29 cellular contexts compared by ENCODE assay signal in genomic region chr22:17486313-17486712, GRCh38.
DNase-seq lines count a peak whose midpoint lies in the region; ATAC-seq, FAIRE-seq and TF ChIP-seq lines count a peak whose summit lies in the region.
"Had no signal": no experiment of that assay in that cellular context is flagged by ENCODE, and none has a peak within 500 bp of the region (broad histone marks: within the 10 kb centered on the region; RNA-seq: fewer than 3 reads in every experiment).

No MANE protein-coding gene starts in this region.

- H3K4me3 ChIP-seq in HepG2 (replicated peaks in 1 of 3; ENCODE audit: insufficient read depth in 1 of 3, low read depth in 2 of 3, low read length in 3 of 3) (no peak overlapping the region), right lobe of liver (no peak overlapping the region), adrenal gland (no peak overlapping the region), neural progenitor cell (no peak overlapping the region)
- H3K4me3 ChIP-seq: ascending aorta, BLaER1, HAP-1, Peyer's patch, prostate gland, SJCRH30, uterus had no signal

- H3K36me3 Mint-ChIP-seq in neural progenitor cell = peaks cover 31% of the 10 kb centered on the region
- H3K36me3 Mint-ChIP-seq in stimulated activated effector memory CD8-positive, alpha-beta T cell treated with anti-CD3 and anti-CD28 coated beads, Interleukin-12 subunit alpha, Interleukin-12 subunit beta, amount 100 ng/mL, for 72 hours = no peaks in the 10 kb centered on the region
- H3K36me3 Mint-ChIP-seq: activated naive CD4-positive, alpha-beta T cell treated with anti-CD3 and anti-CD28 coated beads, Interleukin-2, amount 50 U/mL, for 24 hours had no signal

- ATAC-seq in HepG2 (peak; percentile 52), right lobe of liver (no peak)
- no peak for ATAC-seq in stimulated activated effector memory CD8-positive, alpha-beta T cell treated with anti-CD3 and anti-CD28 coated beads, Interleukin-12 subunit alpha, Interleukin-12 subunit beta, amount 100 ng/mL, for 72 hours

- in situ Hi-C loops in HepG2 (cut with HindIII; ENCODE audit: extremely low pct_ligation_motif_present, low pct_unique_long_range_greater_than_20kb) = no loop called here

- intact Hi-C loops in HepG2 (cut with micrococcal nuclease; ENCODE audit: unreplicated experiment) = no loop called here
- intact Hi-C loops in right lobe of liver (cut with DNase I) = no loop called here
- intact Hi-C loops in adrenal gland (cut with DNase I) = no loop called here

- FAIRE-seq in HepG2 (lab: Jason Lieb, UNC) = no peak
- FAIRE-seq: small intestine had no signal

- H3K36me3 ChIP-seq in HepG2 (replicated peaks in 1 of 2; ENCODE audit: control insufficient read depth in 1 of 2, insufficient read depth in 2 of 2, low read length in 2 of 2) (no peaks in the 10 kb centered on the region), right lobe of liver (no peaks in the 10 kb centered on the region), adrenal gland (replicated peaks in 1 of 2) (no peaks in the 10 kb centered on the region), neural progenitor cell (no peaks in the 10 kb centered on the region)
- H3K36me3 ChIP-seq: ascending aorta, BLaER1, HAP-1, Peyer's patch, prostate gland, SJCRH30, uterus had no signal

- H3K27ac ChIP-seq in HepG2 (ENCODE audit: extremely low read length, insufficient read depth, low read length) = no peak overlapping the region
- no peak overlapping the region for H3K27ac ChIP-seq in right lobe of liver
- no peak overlapping the region for H3K27ac ChIP-seq in adrenal gland
- peak overlapping the region; percentile 5 for H3K27ac ChIP-seq in neural progenitor cell
- H3K27ac ChIP-seq: ascending aorta, BLaER1, Peyer's patch, prostate gland, SJCRH30, uterus, VCaP had no signal

- H3K27ac Mint-ChIP-seq in neural progenitor cell = no peak overlapping the region
- no peak overlapping the region for H3K27ac Mint-ChIP-seq in stimulated activated effector memory CD8-positive, alpha-beta T cell treated with anti-CD3 and anti-CD28 coated beads, Interleukin-12 subunit alpha, Interleukin-12 subunit beta, amount 100 ng/mL, for 72 hours
- H3K27ac Mint-ChIP-seq: activated naive CD4-positive, alpha-beta T cell treated with anti-CD3 and anti-CD28 coated beads, Interleukin-2, amount 50 U/mL, for 24 hours had no signal

- H3K4me1 Mint-ChIP-seq in neural progenitor cell = peaks cover 11% of the 10 kb centered on the region
- H3K4me1 Mint-ChIP-seq in stimulated activated effector memory CD8-positive, alpha-beta T cell treated with anti-CD3 and anti-CD28 coated beads, Interleukin-12 subunit alpha, Interleukin-12 subunit beta, amount 100 ng/mL, for 72 hours = no peaks in the 10 kb centered on the region
- H3K4me1 Mint-ChIP-seq: activated naive CD4-positive, alpha-beta T cell treated with anti-CD3 and anti-CD28 coated beads, Interleukin-2, amount 50 U/mL, for 24 hours had no signal

- CTCF ChIA-PET in HepG2 (lab: Yijun Ruan, JAX; ENCODE audit: low intra/inter-chr PET ratio, low total read pairs) = no interaction called here

- 11% methylated on average over 10 of the region's 10 CpGs for WGBS in HepG2 (ENCODE audit: low lambda C conversion rate)
- 77% methylated on average over 9 of the region's 10 CpGs for WGBS in right lobe of liver (ENCODE audit: insufficient coverage, low coverage, low lambda C conversion rate, missing lambda C conversion rate)
- 41 to 60% (median 45%) methylated on average over 8 to 10 of the region's 10 CpGs for WGBS in adrenal gland, 4 donors

- no peaks in the 10 kb centered on the region for H3K27me3 Mint-ChIP-seq in neural progenitor cell (ENCODE audit: insufficient read depth, low read depth)
- H3K27me3 Mint-ChIP-seq: activated naive CD4-positive, alpha-beta T cell treated with anti-CD3 and anti-CD28 coated beads, Interleukin-2, amount 50 U/mL, for 24 hours had no signal

- H3K9ac ChIP-seq in HepG2 (ENCODE audit: insufficient read depth, low read depth, low read length) (no peak overlapping the region), neural progenitor cell (no peak overlapping the region)
- H3K9ac ChIP-seq: BLaER1 had no signal

- H3K79me2 ChIP-seq in HepG2 (ENCODE audit: insufficient read depth, low read length) (no peaks in the 10 kb centered on the region), neural progenitor cell (ENCODE audit: low read depth) (peaks cover 98% of the 10 kb centered on the region)

- H3K9me3 Mint-ChIP-seq in neural progenitor cell = no peaks in the 10 kb centered on the region
- no peaks in the 10 kb centered on the region for H3K9me3 Mint-ChIP-seq in stimulated activated effector memory CD8-positive, alpha-beta T cell treated with anti-CD3 and anti-CD28 coated beads, Interleukin-12 subunit alpha, Interleukin-12 subunit beta, amount 100 ng/mL, for 72 hours
- H3K9me3 Mint-ChIP-seq: activated naive CD4-positive, alpha-beta T cell treated with anti-CD3 and anti-CD28 coated beads, Interleukin-2, amount 50 U/mL, for 24 hours had no signal

- POLR2A ChIA-PET in HepG2 (lab: Yijun Ruan, JAX) = no interaction called here

- peak; percentile 8 for DNase-seq in HepG2 (ENCODE audit: low spot score)
- no peak for DNase-seq in right lobe of liver
- DNase-seq in adrenal gland = peak in 6 of 7 donors; percentile 22 to 76 (median 38)
- DNase-seq in neural progenitor cell (ENCODE audit: low spot score) = no peak
- no peak for DNase-seq in activated naive CD4-positive, alpha-beta T cell (lab: John Stamatoyannopoulos, UW)
- DNase-seq in NCI-H2029 treated with DMSO at 0.1 percent for 48 hours (lab: John Stamatoyannopoulos, UW) = no peak
- DNase-seq in activated CD8-positive, alpha-beta memory T cell treated with anti-CD3 and anti-CD28 coated beads, Interleukin-2, amount 50 U/mL, for 4 hours = no peak
- no peak for DNase-seq in stimulated activated effector memory CD8-positive, alpha-beta T cell treated with anti-CD3 and anti-CD28 coated beads, Interleukin-12 subunit alpha, Interleukin-12 subunit beta, amount 100 ng/mL, for 72 hours (ENCODE audit: low spot score in 2 of 2)
- DNase-seq: activated CD4-positive, alpha-beta T cell treated with anti-CD3 and anti-CD28 coated beads, Interleukin-2, amount 50 U/mL, for 1 hour; central memory CD4-positive, alpha-beta T cell; COR-L47; DMS79 treated with DMSO at 0.1 percent for 48 hours; IMR-90; NCI-H1105 treated with DMSO at 0.1 percent for 48 hours; NCI-H2081; NCI-H510A; NK-92 treated with Interleukin-12 subunit alpha and Interleukin-12 subunit beta, amount 100 ng/mL, for 24 hours; Peyer's patch; SJCRH30; small intestine; stimulated activated CD4-positive, alpha-beta T cell treated with anti-CD3 and anti-CD28 coated beads, Interleukin-2, amount 100 ng/mL, for 24 hours; T-helper 2 cell; uterus had no signal

- TF ChIP-seq POLR2A in HepG2 (IDR thresholded peaks at IDR 0.05; ENCODE audit: insufficient read depth in 1 of 2, low read depth in 2 of 2, low read length in 2 of 2) = no peak
- TF ChIP-seq POLR2A in right lobe of liver (IDR thresholded peaks at IDR 0.05) = no peak
- no peak for TF ChIP-seq POLR2A in adrenal gland (IDR thresholded peaks at IDR 0.05)

- H3K4me1 ChIP-seq in HepG2 (ENCODE audit: insufficient read depth, low read length) (no peaks in the 10 kb centered on the region), right lobe of liver (peaks cover 0 to 11% (median 0%) of the 10 kb centered on the region in 4 donors), adrenal gland (replicated peaks in 1 of 2) (no peaks in the 10 kb centered on the region), neural progenitor cell (peaks cover 10% of the 10 kb centered on the region)
- H3K4me1 ChIP-seq: ascending aorta, Peyer's patch, prostate gland, SJCRH30, uterus had no signal

- BruUV-seq in HepG2 (replicated peaks; lab: Mats Ljungman, UMichigan) = no TSS peak

- no peak overlapping the region for H2AFZ ChIP-seq in HepG2 (ENCODE audit: low read length)
- H2AFZ ChIP-seq in neural progenitor cell (replicated peaks) = no peak overlapping the region

- no peak overlapping the region for H3K4me3 Mint-ChIP-seq in neural progenitor cell
- H3K4me3 Mint-ChIP-seq in stimulated activated effector memory CD8-positive, alpha-beta T cell treated with anti-CD3 and anti-CD28 coated beads, Interleukin-12 subunit alpha, Interleukin-12 subunit beta, amount 100 ng/mL, for 72 hours = no peak overlapping the region
- H3K4me3 Mint-ChIP-seq: activated naive CD4-positive, alpha-beta T cell treated with anti-CD3 and anti-CD28 coated beads, Interleukin-2, amount 50 U/mL, for 24 hours had no signal

- no peak for TF ChIP-seq EP300 in HepG2 (IDR thresholded peaks at IDR 0.05; ENCODE audit: low read depth in 2 of 2, low read length in 2 of 2)
- TF ChIP-seq EP300 in HepG2 (CRISPR knock-in tag; IDR thresholded peaks at IDR 0.05; ENCODE audit: borderline replicate concordance) = no peak

- TF ChIP-seq CTCF in HepG2 (CRISPR knock-in tag; IDR thresholded peaks at IDR 0.05) (no peak), right lobe of liver (IDR thresholded peaks at IDR 0.05) (no peak), adrenal gland (IDR thresholded peaks at IDR 0.05) (no peak), neural progenitor cell (IDR thresholded peaks at IDR 0.05) (no peak)

- TF ChIP-seq RAD21 in HepG2 (CRISPR knock-in tag; IDR thresholded peaks at IDR 0.05) = no peak

- H3K9me3 ChIP-seq in HepG2 (ENCODE audit: low read length) (no peaks in the 10 kb centered on the region), right lobe of liver (no peaks in the 10 kb centered on the region), adrenal gland (replicated peaks in 1 of 3) (no peaks in the 10 kb centered on the region), neural progenitor cell (ENCODE audit: low read depth) (no peaks in the 10 kb centered on the region)
- H3K9me3 ChIP-seq: ascending aorta, BLaER1, HAP-1, Peyer's patch, prostate gland, SJCRH30, uterus had no signal

- peaks cover 11% of the 10 kb centered on the region for H3F3A ChIP-seq in neural progenitor cell (ENCODE audit: low read depth)

- H3K4me2 ChIP-seq in HepG2 (ENCODE audit: low read depth, low read length) (no peak overlapping the region), neural progenitor cell (no peak overlapping the region)
- H3K4me2 ChIP-seq: BLaER1 had no signal

- H3K27me3 ChIP-seq in HepG2 (ENCODE audit: control insufficient read depth in 1 of 2, insufficient read depth in 2 of 2, low read length in 2 of 2) (peaks cover 0 to 15% of the 10 kb centered on the region in 2 experiments; a peak in 2 of 5 replicates), right lobe of liver (no peaks in the 10 kb centered on the region), adrenal gland (no peaks in the 10 kb centered on the region), neural progenitor cell (no peaks in the 10 kb centered on the region)
- H3K27me3 ChIP-seq: ascending aorta, BLaER1, Peyer's patch, SJCRH30, uterus had no signal

- H4K20me1 ChIP-seq in HepG2 (ENCODE audit: insufficient read depth, low read length) (no peaks in the 10 kb centered on the region), neural progenitor cell (ENCODE audit: low read depth) (peaks cover 74% of the 10 kb centered on the region)
- H4K20me1 ChIP-seq: BLaER1 had no signal

TF ChIP-seq in HepG2, 621 proteins besides CTCF, POLR2A, EP300 and RAD21 (continues in another document):
- TF ChIP-seq ZNF333 (CRISPR knock-in tag; IDR thresholded peaks at IDR 0.05; ENCODE audit: borderline replicate concordance) = no peak
- TF ChIP-seq RBAK (CRISPR knock-in tag; IDR thresholded peaks at IDR 0.05) = no peak
- no peak for TF ChIP-seq ZNF367 (CRISPR knock-in tag; IDR thresholded peaks at IDR 0.05; ENCODE audit: borderline replicate concordance)
- no peak for TF ChIP-seq ZNF652 (CRISPR knock-in tag; IDR thresholded peaks at IDR 0.05; ENCODE audit: borderline replicate concordance, low read depth)
- TF ChIP-seq FOXK2 (IDR thresholded peaks at IDR 0.05) = no peak

Comparison
In these comparisons a context has a peak if more than half of its experiments do, and no peak if none do; other contexts are left out.
1. DNase-seq: peak in HepG2 (single experiment) and adrenal gland (6 of 7); none in right lobe of liver (0 of 3), neural progenitor cell (single experiment), activated naive CD4-positive, alpha-beta T cell (0 of 4), NCI-H2029 treated with DMSO at 0.1 percent for 48 hours (single experiment), activated CD8-positive, alpha-beta memory T cell treated with anti-CD3 and anti-CD28 coated beads, Interleukin-2, amount 50 U/mL, for 4 hours (single experiment) and stimulated activated effector memory CD8-positive, alpha-beta T cell treated with anti-CD3 and anti-CD28 coated beads, Interleukin-12 subunit alpha, Interleukin-12 subunit beta, amount 100 ng/mL, for 72 hours (0 of 2).